In genomic region chr6:5278047-5278446, GRCh38 we compare ENCODE assay signal across 16 cellular contexts. TPM values are rescaled to one million over a fixed set of nuclear protein-coding genes. Genes with fewer than 3 reads are reported as not detected.
DNase-seq lines count a peak whose midpoint lies in the region; ATAC-seq and TF ChIP-seq lines count a peak whose summit lies in the region.
"Had no signal": no experiment of that assay in that cellular context is flagged by ENCODE, and none has a peak within 500 bp of the region (broad histone marks: within the 10 kb centered on the region; RNA-seq: fewer than 3 reads in every experiment).

No MANE protein-coding gene starts in this region.

- H3K4me3 ChIP-seq in coronary artery, result no peak overlapping the region
- H3K4me3 ChIP-seq: colonic mucosa, right lobe of liver, thyroid gland had no signal

- peak; percentile 81 for ATAC-seq in GM21515 (IDR thresholded peaks at IDR 0.05; ENCODE audit: unreplicated experiment)
- ATAC-seq in HG03159 (IDR thresholded peaks at IDR 0.05; ENCODE audit: unreplicated experiment), result peak; percentile 60
- ATAC-seq in stimulated activated effector memory CD8-positive, alpha-beta T cell treated with anti-CD3 and anti-CD28 coated beads, Interleukin-12 subunit alpha, Interleukin-12 subunit beta, amount 100 ng/mL, for 72 hours, result no peak
- ATAC-seq in HG03457 (IDR thresholded peaks at IDR 0.05; ENCODE audit: unreplicated experiment), result no peak
- ATAC-seq: right lobe of liver, SK-N-SH treated with all-trans-retinoic acid at 6 μM for 48 hours had no signal

- peaks cover 8% of the 10 kb centered on the region for H3K36me3 Mint-ChIP-seq in activated naive CD4-positive, alpha-beta T cell treated with anti-CD3 and anti-CD28 coated beads for 36 hours (ENCODE audit: low read depth)
- peaks cover 8% of the 10 kb centered on the region for H3K36me3 Mint-ChIP-seq in activated naive CD4-positive, alpha-beta T cell treated with anti-CD3 and anti-CD28 coated beads, Interleukin-2, amount 10 ng/mL, durations not matched to agents 7 days and 5 days
- H3K36me3 Mint-ChIP-seq in stimulated activated effector memory CD8-positive, alpha-beta T cell treated with anti-CD3 and anti-CD28 coated beads, Interleukin-12 subunit alpha, Interleukin-12 subunit beta, amount 100 ng/mL, for 72 hours, result peaks cover 11% of the 10 kb centered on the region

- H3K4me1 Mint-ChIP-seq in activated naive CD4-positive, alpha-beta T cell treated with anti-CD3 and anti-CD28 coated beads for 36 hours (ENCODE audit: low read depth), result peaks cover 39% of the 10 kb centered on the region
- peaks cover 50% of the 10 kb centered on the region for H3K4me1 Mint-ChIP-seq in activated naive CD4-positive, alpha-beta T cell treated with anti-CD3 and anti-CD28 coated beads, Interleukin-2, amount 10 ng/mL, durations not matched to agents 7 days and 5 days
- H3K4me1 Mint-ChIP-seq in stimulated activated effector memory CD8-positive, alpha-beta T cell treated with anti-CD3 and anti-CD28 coated beads, Interleukin-12 subunit alpha, Interleukin-12 subunit beta, amount 100 ng/mL, for 72 hours, result peaks cover 57% of the 10 kb centered on the region

- CTCF ChIA-PET in activated naive CD4-positive, alpha-beta T cell treated with anti-CD3 and anti-CD28 coated beads for 36 hours (lab: Charles Lee), result interaction anchor here (0.7 to 0.9 kb wide), 2 partner anchors 134 to 942 kb away, joined by 3 read pairs; no protein-coding TSS in a partner anchor
- CTCF ChIA-PET in activated naive CD4-positive, alpha-beta T cell treated with anti-CD3 and anti-CD28 coated beads, Interleukin-2, amount 10 ng/mL, durations not matched to agents 7 days and 5 days (lab: Charles Lee), result interaction anchor here (0.7 kb wide), 1 partner anchor 134 kb away, joined by 4 read pairs; no protein-coding TSS in a partner anchor

- H3K27ac Mint-ChIP-seq in activated naive CD4-positive, alpha-beta T cell treated with anti-CD3 and anti-CD28 coated beads for 36 hours, result peak overlapping the region; percentile 9
- no peak overlapping the region for H3K27ac Mint-ChIP-seq in activated naive CD4-positive, alpha-beta T cell treated with anti-CD3 and anti-CD28 coated beads, Interleukin-2, amount 10 ng/mL, durations not matched to agents 7 days and 5 days
- peak overlapping the region; percentile 95 for H3K27ac Mint-ChIP-seq in stimulated activated effector memory CD8-positive, alpha-beta T cell treated with anti-CD3 and anti-CD28 coated beads, Interleukin-12 subunit alpha, Interleukin-12 subunit beta, amount 100 ng/mL, for 72 hours
- H3K27ac Mint-ChIP-seq: activated naive CD8-positive, alpha-beta T cell treated with anti-CD3 and anti-CD28 coated beads, Interleukin-2, amount 10 ng/mL, durations not matched to agents 7 days and 5 days had no signal

- no peak overlapping the region for H3K27ac ChIP-seq in coronary artery
- H3K27ac ChIP-seq: colonic mucosa, right lobe of liver, thyroid gland had no signal

- H3K9me3 Mint-ChIP-seq in activated naive CD4-positive, alpha-beta T cell treated with anti-CD3 and anti-CD28 coated beads for 36 hours, result no peaks in the 10 kb centered on the region
- no peaks in the 10 kb centered on the region for H3K9me3 Mint-ChIP-seq in activated naive CD4-positive, alpha-beta T cell treated with anti-CD3 and anti-CD28 coated beads, Interleukin-2, amount 10 ng/mL, durations not matched to agents 7 days and 5 days
- H3K9me3 Mint-ChIP-seq in stimulated activated effector memory CD8-positive, alpha-beta T cell treated with anti-CD3 and anti-CD28 coated beads, Interleukin-12 subunit alpha, Interleukin-12 subunit beta, amount 100 ng/mL, for 72 hours, result no peaks in the 10 kb centered on the region
- H3K9me3 Mint-ChIP-seq: activated naive CD8-positive, alpha-beta T cell treated with anti-CD3 and anti-CD28 coated beads, Interleukin-2, amount 10 ng/mL, durations not matched to agents 7 days and 5 days had no signal

- no peak overlapping the region for H3K4me3 Mint-ChIP-seq in activated naive CD4-positive, alpha-beta T cell treated with anti-CD3 and anti-CD28 coated beads for 36 hours
- no peak overlapping the region for H3K4me3 Mint-ChIP-seq in activated naive CD4-positive, alpha-beta T cell treated with anti-CD3 and anti-CD28 coated beads, Interleukin-2, amount 10 ng/mL, durations not matched to agents 7 days and 5 days
- peak overlapping the region; percentile 64 for H3K4me3 Mint-ChIP-seq in stimulated activated effector memory CD8-positive, alpha-beta T cell treated with anti-CD3 and anti-CD28 coated beads, Interleukin-12 subunit alpha, Interleukin-12 subunit beta, amount 100 ng/mL, for 72 hours
- H3K4me3 Mint-ChIP-seq: activated naive CD8-positive, alpha-beta T cell treated with anti-CD3 and anti-CD28 coated beads, Interleukin-2, amount 10 ng/mL, durations not matched to agents 7 days and 5 days had no signal

- no peak for DNase-seq in activated naive CD4-positive, alpha-beta T cell treated with anti-CD3 and anti-CD28 coated beads for 36 hours
- no peak for DNase-seq in activated naive CD4-positive, alpha-beta T cell treated with anti-CD3 and anti-CD28 coated beads, Interleukin-2, amount 10 ng/mL, durations not matched to agents 7 days and 5 days
- no peak for DNase-seq in stimulated activated effector memory CD8-positive, alpha-beta T cell treated with anti-CD3 and anti-CD28 coated beads, Interleukin-12 subunit alpha, Interleukin-12 subunit beta, amount 100 ng/mL, for 72 hours (ENCODE audit: low spot score in 2 of 2)
- no peak for DNase-seq in coronary artery (ENCODE audit: low spot score)
- no peak for DNase-seq in NK-92 (lab: John Stamatoyannopoulos, UW; ENCODE audit: unreplicated experiment)
- DNase-seq: activated CD4-positive, alpha-beta T cell treated with anti-CD3 and anti-CD28 coated beads for 48 hours; activated naive CD8-positive, alpha-beta T cell treated with anti-CD3 and anti-CD28 coated beads, Interleukin-2, amount 10 ng/mL, durations not matched to agents 7 days and 5 days; colonic mucosa; KBM-7; NCI-H2081 treated with DMSO at 0.1 percent for 48 hours; right lobe of liver; thyroid gland had no signal

- H3K27me3 Mint-ChIP-seq in activated naive CD4-positive, alpha-beta T cell treated with anti-CD3 and anti-CD28 coated beads for 36 hours (ENCODE audit: low read depth), result no peaks in the 10 kb centered on the region
- no peaks in the 10 kb centered on the region for H3K27me3 Mint-ChIP-seq in activated naive CD4-positive, alpha-beta T cell treated with anti-CD3 and anti-CD28 coated beads, Interleukin-2, amount 10 ng/mL, durations not matched to agents 7 days and 5 days
- H3K27me3 Mint-ChIP-seq: activated naive CD8-positive, alpha-beta T cell treated with anti-CD3 and anti-CD28 coated beads, Interleukin-2, amount 10 ng/mL, durations not matched to agents 7 days and 5 days had no signal

- no peak for TF ChIP-seq CTCF in coronary artery (IDR thresholded peaks at IDR 0.05)

- intact Hi-C loops in activated naive CD4-positive, alpha-beta T cell treated with anti-CD3 and anti-CD28 coated beads for 36 hours (cut with micrococcal nuclease), result no loop called here

RNA-seq across cellular contexts. Expression of gene FARS2, which starts 16.7 kb away (rescaled TPM):
- total RNA-seq in activated naive CD4-positive, alpha-beta T cell treated with anti-CD3 and anti-CD28 coated beads for 36 hours, result 10 to 100 TPM; 15.4 to 15.8 TPM

RNA-seq across cellular contexts. Expression of gene LYRM4, which starts 17.3 kb away (rescaled TPM):
- total RNA-seq in activated naive CD4-positive, alpha-beta T cell treated with anti-CD3 and anti-CD28 coated beads for 36 hours, result 10 to 100 TPM; 46.2 to 51.6 TPM

Comparison
In these comparisons a context has a peak if more than half of its experiments do, and no peak if none do; other contexts are left out.
1. ATAC-seq: peak in GM21515 (single experiment) and HG03159 (single experiment); none in stimulated activated effector memory CD8-positive, alpha-beta T cell treated with anti-CD3 and anti-CD28 coated beads, Interleukin-12 subunit alpha, Interleukin-12 subunit beta, amount 100 ng/mL, for 72 hours (single experiment) and HG03457 (single experiment).